4 cellular contexts compared by ENCODE assay signal in the genomic region with DNA sequence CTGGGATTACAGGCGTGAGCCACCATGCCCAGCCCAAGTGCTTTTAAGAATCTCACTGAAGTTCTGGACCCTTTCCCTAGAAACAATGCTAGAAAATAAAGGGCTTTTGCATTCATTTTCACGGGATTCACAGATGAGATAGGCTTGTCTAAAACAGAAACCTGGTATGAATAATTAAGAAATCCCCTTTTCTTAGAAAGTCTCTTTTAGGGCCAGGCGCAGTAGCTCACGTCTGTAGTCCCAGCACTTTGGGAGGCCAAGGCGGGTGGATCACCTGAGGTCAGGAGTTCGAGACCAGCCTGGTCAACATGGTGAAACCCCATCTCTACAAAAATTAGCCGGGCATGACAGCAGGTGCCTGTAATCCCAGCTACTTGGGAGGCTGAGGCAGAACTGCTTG. TPM values are rescaled to one million over a fixed set of nuclear protein-coding genes. Genes with fewer than 3 reads are reported as not detected.
"Had no signal": no experiment of that assay in that cellular context is flagged by ENCODE, and none has a peak within 500 bp of the region (broad histone marks: within the 10 kb centered on the region; RNA-seq: fewer than 3 reads in every experiment).

No MANE protein-coding gene starts in this region.

RNA-seq across cellular contexts. Expression of gene MASP2, which starts 26.4 kb away (rescaled TPM):
- total RNA-seq: aorta, breast epithelium, Right ventricle myocardium inferior, RPMI7951 had no signal
